ENCODE assay signal across 19 cellular contexts in the genomic region with DNA sequence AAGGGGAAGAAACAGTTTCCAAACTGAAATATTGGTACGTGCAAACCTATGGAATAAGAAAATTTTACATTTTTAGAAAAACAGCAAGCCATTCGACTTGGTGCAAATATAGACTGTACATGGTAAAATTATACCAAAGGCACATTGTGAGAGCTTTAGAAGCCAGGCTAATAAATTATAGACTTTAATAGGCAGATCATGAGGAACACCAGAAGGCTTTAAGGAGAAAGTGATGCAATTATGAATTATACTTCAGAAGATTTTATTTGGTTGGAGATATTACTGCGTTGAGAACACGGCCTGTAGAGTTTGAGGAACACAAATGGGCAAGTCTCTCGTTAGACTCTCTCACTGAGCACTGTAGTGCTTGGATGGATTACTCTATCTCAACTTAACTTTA.
DNase-seq lines count a peak whose midpoint lies in the region; ATAC-seq and TF ChIP-seq lines count a peak whose summit lies in the region.
"Had no signal": no experiment of that assay in that cellular context is flagged by ENCODE, and none has a peak within 500 bp of the region (broad histone marks: within the 10 kb centered on the region; RNA-seq: fewer than 3 reads in every experiment).

No MANE protein-coding gene starts in this region.

- TF ChIP-seq CTCF in hepatocyte (IDR thresholded peaks at IDR 0.05; ENCODE audit: poor library complexity) (no peak), omental fat pad (IDR thresholded peaks at IDR 0.05) (no peak), uterus (IDR thresholded peaks at IDR 0.05) (no peak), stomach (IDR thresholded peaks at IDR 0.05) (no peak)

- H3K27ac ChIP-seq in hepatocyte (peak overlapping the region; percentile 21), uterus (peak overlapping the region; percentile 11 to 27), stomach (peak overlapping the region in 1 of 5 donors; percentile 20)
- H3K27ac ChIP-seq: A549; BLaER1 treated with 17β-estradiol and CSF1 and Interleukin-3, amounts not matched to agents 10 nM and 100 nM had no signal

- H3K36me3 ChIP-seq in adipocyte (ENCODE audit: control insufficient read depth, insufficient read depth, low read length, severe bottlenecking) (no peaks in the 10 kb centered on the region), hepatocyte (replicated peaks; ENCODE audit: insufficient read depth, low read depth) (no peaks in the 10 kb centered on the region), uterus (no peaks in the 10 kb centered on the region), stomach (no peaks in the 10 kb centered on the region), H7 (replicated peaks; ENCODE audit: control insufficient read depth, insufficient read depth, low read length) (no peaks in the 10 kb centered on the region)
- H3K36me3 ChIP-seq: BE2C; BLaER1 treated with 17β-estradiol and CSF1 and Interleukin-3, amounts not matched to agents 10 nM and 100 nM had no signal

- H3K4me1 ChIP-seq in adipocyte (ENCODE audit: control insufficient read depth, insufficient read depth, low read length) = peaks cover 28% of the 10 kb centered on the region
- H3K4me1 ChIP-seq in hepatocyte (ENCODE audit: insufficient read depth) = no peaks in the 10 kb centered on the region
- no peaks in the 10 kb centered on the region for H3K4me1 ChIP-seq in uterus
- H3K4me1 ChIP-seq in stomach = peaks cover 0 to 6% (median 0%) of the 10 kb centered on the region in 4 donors
- H3K4me1 ChIP-seq: A549; BE2C; BLaER1 treated with 17β-estradiol and CSF1 and Interleukin-3, amounts not matched to agents 10 nM and 100 nM had no signal

- intact Hi-C loops in uterus (cut with DNase I; ENCODE audit: low total_unique reads) = no loop called here
- intact Hi-C loops in stomach (cut with DNase I; ENCODE audit: low total_unique reads) = no loop called here

- H3K4me3 ChIP-seq in adipocyte (ENCODE audit: low read length) = no peak overlapping the region
- H3K4me3 ChIP-seq in hepatocyte = no peak overlapping the region
- H3K4me3 ChIP-seq in uterus = no peak overlapping the region
- no peak overlapping the region for H3K4me3 ChIP-seq in stomach
- H3K4me3 ChIP-seq in H7 (ENCODE audit: insufficient read depth, low read depth, low read length) = no peak overlapping the region
- H3K4me3 ChIP-seq: A549; BLaER1 treated with 17β-estradiol and CSF1 and Interleukin-3, amounts not matched to agents 10 nM and 100 nM; GM23338 had no signal

- H3K27me3 ChIP-seq in adipocyte (replicated peaks; ENCODE audit: control insufficient read depth, insufficient read depth, low read length) (no peaks in the 10 kb centered on the region), hepatocyte (no peaks in the 10 kb centered on the region), uterus (no peaks in the 10 kb centered on the region), stomach (no peaks in the 10 kb centered on the region), H7 (ENCODE audit: control insufficient read depth, insufficient read depth, low read length) (no peaks in the 10 kb centered on the region)
- H3K27me3 ChIP-seq: BE2C; BLaER1 treated with 17β-estradiol and CSF1 and Interleukin-3, amounts not matched to agents 10 nM and 100 nM had no signal

- ATAC-seq in omental fat pad (ENCODE audit: low FRiP score) (peak; percentile 22), HG03139 (IDR thresholded peaks at IDR 0.05; ENCODE audit: unreplicated experiment) (no peak)
- ATAC-seq: A549, GM23338 had no signal

- no peaks in the 10 kb centered on the region for H3K9me3 ChIP-seq in adipocyte (ENCODE audit: control insufficient read depth, low read length)
- no peaks in the 10 kb centered on the region for H3K9me3 ChIP-seq in hepatocyte (ENCODE audit: low read depth)
- H3K9me3 ChIP-seq in uterus = no peaks in the 10 kb centered on the region
- H3K9me3 ChIP-seq in stomach = no peaks in the 10 kb centered on the region
- H3K9me3 ChIP-seq: A549; BE2C; BLaER1 treated with 17β-estradiol and CSF1 and Interleukin-3, amounts not matched to agents 10 nM and 100 nM had no signal

- H4K20me1 ChIP-seq in hepatocyte (ENCODE audit: insufficient read depth, poor library complexity, severe bottlenecking) = no peaks in the 10 kb centered on the region
- H4K20me1 ChIP-seq: BLaER1 treated with 17β-estradiol and CSF1 and Interleukin-3, amounts not matched to agents 10 nM and 100 nM had no signal

- peak overlapping the region; percentile 40 for H3K9ac ChIP-seq in adipocyte (ENCODE audit: low read length)
- H3K9ac ChIP-seq: BLaER1 treated with 17β-estradiol and CSF1 and Interleukin-3, amounts not matched to agents 10 nM and 100 nM had no signal

- H3K9me2 ChIP-seq in hepatocyte (replicated peaks; ENCODE audit: insufficient read depth) = no peaks in the 10 kb centered on the region

- 90% methylated on average over 5 of the region's 5 CpGs for WGBS in hepatocyte (ENCODE audit: low lambda C conversion rate, missing lambda C conversion rate)
- WGBS in stomach, 5 donors = 88 to 91% (median 90%) methylated on average over 5 of the region's 5 CpGs

- no peak for TF ChIP-seq EP300 in stomach (IDR thresholded peaks at IDR 0.05)

- DNase-seq in adipocyte (ENCODE audit: low read depth) = no peak
- DNase-seq in hepatocyte (ENCODE audit: low spot score) = no peak
- no peak for DNase-seq in omental fat pad (ENCODE audit: low spot score)
- no peak for DNase-seq in uterus
- DNase-seq in stomach = no peak
- no peak for DNase-seq in H7
- DNase-seq: 8988T; ACHN; AML-193; BE2C; CD4-positive, alpha-beta T cell; CD8-positive, alpha-beta memory T cell; DMS53; DMS79 treated with DMSO at 0.1 percent for 48 hours; GF-D8 had no signal

- no peak overlapping the region for H3K4me2 ChIP-seq in hepatocyte
- H3K4me2 ChIP-seq: A549; BLaER1 treated with 17β-estradiol and CSF1 and Interleukin-3, amounts not matched to agents 10 nM and 100 nM; GM23338 had no signal

- TF ChIP-seq POLR2A in uterus (IDR thresholded peaks at IDR 0.05) (no peak), stomach (IDR thresholded peaks at IDR 0.05) (no peak)

- H2AFZ ChIP-seq in hepatocyte = no peak overlapping the region
- H2AFZ ChIP-seq: GM23338 had no signal

- H3K79me2 ChIP-seq in hepatocyte = no peaks in the 10 kb centered on the region
